ENCODE assay signal across 15 cellular contexts in the genomic region with DNA sequence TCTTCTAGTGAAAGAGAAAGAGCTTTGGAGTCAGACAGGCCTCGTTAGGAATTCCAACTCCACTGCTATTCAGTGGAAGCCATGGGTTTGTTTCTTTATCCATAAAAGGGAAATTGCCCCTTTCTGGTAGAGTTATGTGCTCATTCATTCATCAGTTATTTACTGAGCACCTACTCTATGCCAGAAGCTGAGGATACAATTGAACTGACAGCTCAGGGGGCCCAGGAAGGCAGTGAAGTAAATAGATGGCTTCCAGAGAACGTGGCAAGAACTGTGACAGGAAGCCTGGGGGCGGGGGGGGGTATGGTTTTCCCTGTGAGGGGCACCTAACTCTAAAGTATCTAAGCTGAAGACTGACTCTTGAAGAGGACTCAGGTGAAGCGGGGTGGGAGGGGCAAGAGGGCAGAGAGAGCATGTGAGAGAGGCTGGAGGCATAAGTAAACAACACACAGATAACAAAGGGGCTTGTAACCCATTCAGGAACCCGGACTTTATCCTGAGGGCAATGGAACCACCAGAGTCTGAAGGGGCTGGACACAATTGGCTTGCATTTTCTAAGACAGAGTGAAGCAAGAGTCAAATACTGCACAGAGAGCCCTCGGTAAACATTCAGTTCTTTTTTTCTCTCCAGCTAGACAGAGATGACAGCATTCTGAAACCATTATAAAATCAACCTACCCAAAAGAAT.
"Had no signal": no experiment of that assay in that cellular context is flagged by ENCODE, and none has a peak within 500 bp of the region (broad histone marks: within the 10 kb centered on the region; RNA-seq: fewer than 3 reads in every experiment).

No MANE protein-coding gene starts in this region.

- H3K4me1 Mint-ChIP-seq: T-cell had no signal

- H3K27ac ChIP-seq: esophagus squamous epithelium, tibial nerve, vagina had no signal

- H3K4me1 ChIP-seq: esophagus squamous epithelium, tibial nerve, vagina had no signal

- H3K27ac Mint-ChIP-seq: dendritic cell treated with granulocyte-macrophage colony-stimulating factor and Interleukin-4, amounts not matched to agents 40 ng/mL and 50 ng/mL, for 4 days; T-cell had no signal

- H3K4me3 ChIP-seq: esophagus squamous epithelium, tibial nerve, vagina had no signal

- H3K4me3 Mint-ChIP-seq: dendritic cell treated with granulocyte-macrophage colony-stimulating factor and Interleukin-4, amounts not matched to agents 40 ng/mL and 50 ng/mL, for 4 days; neural crest cell; T-cell had no signal

- H3K27me3 ChIP-seq: esophagus squamous epithelium, tibial nerve, vagina had no signal

- H3K27me3 Mint-ChIP-seq: dendritic cell treated with granulocyte-macrophage colony-stimulating factor and Interleukin-4, amounts not matched to agents 40 ng/mL and 50 ng/mL, for 4 days; T-cell had no signal

- H3K9me3 ChIP-seq: esophagus squamous epithelium, tibial nerve, vagina had no signal

- ATAC-seq: activated CD4-positive, CD25-positive, alpha-beta regulatory T cell treated with anti-CD3 and anti-CD28 coated beads, Interleukin-2, amount 50 U/mL, for 24 hours; activated naive CD4-positive, alpha-beta T cell treated with anti-CD3 and anti-CD28 coated beads, Interleukin-2, amount 50 U/mL, for 72 hours; stimulated activated naive CD8-positive, alpha-beta T cell treated with anti-CD3 and anti-CD28 coated beads, Interleukin-15, Interleukin-2, amounts not matched to agents 100 U/mL and 50 U/mL, for 24 hours; T-cell had no signal

- DNase-seq: activated CD4-positive, alpha-beta T cell treated with anti-CD3 and anti-CD28 coated beads, Interleukin-2, amount 50 U/mL, for 1 hour; activated gamma-delta T cell; cerebellar nuclear complex; effector CD8-positive, alpha-beta T cell; esophagus squamous epithelium; mammary epithelial cell; stimulated activated naive CD8-positive, alpha-beta T cell treated with anti-CD3 and anti-CD28 coated beads, Interleukin-15, Interleukin-2, amounts not matched to agents 100 U/mL and 50 U/mL, for 24 hours; T-cell; T1000 had no signal

- H3K9me3 Mint-ChIP-seq: activated naive CD4-positive, alpha-beta T cell treated with anti-CD3 and anti-CD28 coated beads, Interleukin-2, amount 50 U/mL, for 72 hours; dendritic cell treated with granulocyte-macrophage colony-stimulating factor and Interleukin-4, amounts not matched to agents 40 ng/mL and 50 ng/mL, for 4 days; neural crest cell; T-cell had no signal
